17 cellular contexts compared by ENCODE assay signal in the genomic region with DNA sequence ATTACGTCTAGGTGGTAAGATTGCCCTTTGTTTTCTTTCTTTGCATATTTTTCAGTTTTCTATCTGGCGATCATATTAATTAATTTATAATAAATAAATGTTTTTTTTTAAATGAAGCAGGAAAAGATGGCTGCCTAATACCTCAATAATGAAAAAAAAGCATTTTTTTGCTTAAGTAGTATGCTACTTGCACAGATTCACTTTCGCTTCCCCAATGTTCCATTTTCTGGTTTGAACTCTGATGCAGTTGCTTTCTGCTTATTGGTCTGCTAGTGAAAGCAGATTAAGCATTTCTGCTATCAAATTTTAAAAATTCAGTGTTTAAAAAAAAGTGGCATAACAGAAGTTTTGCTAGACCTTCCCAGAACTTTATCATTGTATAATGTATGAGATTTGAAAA. TPM values are rescaled to one million over a fixed set of nuclear protein-coding genes. Genes with fewer than 3 reads are reported as not detected.
DNase-seq lines count a peak whose midpoint lies in the region; ATAC-seq, FAIRE-seq and TF ChIP-seq lines count a peak whose summit lies in the region.
"Had no signal": no experiment of that assay in that cellular context is flagged by ENCODE, and none has a peak within 500 bp of the region (broad histone marks: within the 10 kb centered on the region; RNA-seq: fewer than 3 reads in every experiment).

No MANE protein-coding gene starts in this region.

- H3K36me3 ChIP-seq in GM12878 (ENCODE audit: control insufficient read depth in 2 of 2, insufficient read depth in 2 of 2, low read length in 1 of 2): no peaks in the 10 kb centered on the region
- no peaks in the 10 kb centered on the region for H3K36me3 ChIP-seq in osteoblast (ENCODE audit: insufficient read depth, low read length)
- H3K36me3 ChIP-seq in prostate gland: no peaks in the 10 kb centered on the region
- H3K36me3 ChIP-seq: left ventricle myocardium inferior had no signal

- H3K27ac ChIP-seq in GM12878 (ENCODE audit: control insufficient read depth, insufficient read depth) (no peak overlapping the region), osteoblast (ENCODE audit: low read depth, low read length) (no peak overlapping the region), prostate gland (no peak overlapping the region)
- H3K27ac ChIP-seq: hepatocyte, left ventricle myocardium inferior, PC-9 had no signal

- FAIRE-seq in GM12878 (lab: Jason Lieb, UNC): no peak
- FAIRE-seq: GM19239 had no signal

- H3K27me3 ChIP-seq in GM12878 (replicated peaks in 1 of 2; ENCODE audit: control insufficient read depth in 2 of 2, insufficient read depth in 2 of 2, low read length in 1 of 2) (no peaks in the 10 kb centered on the region), osteoblast (ENCODE audit: insufficient read depth, low read length) (no peaks in the 10 kb centered on the region), prostate gland (replicated peaks; ENCODE audit: insufficient read depth) (no peaks in the 10 kb centered on the region)
- H3K27me3 ChIP-seq: hepatocyte had no signal

- H3K9me3 ChIP-seq in GM12878 (replicated peaks; ENCODE audit: control insufficient read depth, insufficient read depth, low read length) (no peaks in the 10 kb centered on the region; the same call in 2 of the 3 replicates), osteoblast (ENCODE audit: low read depth, low read length) (no peaks in the 10 kb centered on the region), prostate gland (no peaks in the 10 kb centered on the region)
- H3K9me3 ChIP-seq: left ventricle myocardium inferior had no signal

- no peak overlapping the region for H3K9ac ChIP-seq in GM12878 (ENCODE audit: control insufficient read depth, insufficient read depth, low read length)

- POLR2A ChIA-PET in GM12878 (lab: Charles Lee): no interaction called here

- H3K4me2 ChIP-seq in GM12878 (ENCODE audit: control insufficient read depth, insufficient read depth): 0 out of 2 replicates have a peak overlapping the region, but pooled peaks have one; percentile 9
- H3K4me2 ChIP-seq in osteoblast (ENCODE audit: insufficient read depth, low read length): no peak overlapping the region
- H3K4me2 ChIP-seq: hepatocyte, PC-9, smooth muscle cell had no signal

- SMC1A ChIA-PET in GM12878 (lab: Charles Lee; ENCODE audit: uncharacterized antibody, unreplicated experiment): no interaction called here

- H3K4me3 ChIP-seq in GM12878 (no peak overlapping the region), osteoblast (ENCODE audit: insufficient read depth, low read length) (no peak overlapping the region), prostate gland (no peak overlapping the region)
- H3K4me3 ChIP-seq: hepatocyte, left ventricle myocardium inferior, PC-9, smooth muscle cell had no signal

- BruUV-seq in GM12878 (replicated peaks; lab: Mats Ljungman, UMichigan): no TSS peak

- CTCF ChIA-PET in GM12878 (lab: Yijun Ruan, JAX): interaction anchor here (5.7 kb wide), 1 partner anchor 13 kb away, joined by 95 read pairs; a partner anchor contains a TSS

- H3K4me1 ChIP-seq in GM12878 (ENCODE audit: control insufficient read depth, insufficient read depth, low read length): peaks cover 6% of the 10 kb centered on the region
- no peaks in the 10 kb centered on the region for H3K4me1 ChIP-seq in osteoblast (ENCODE audit: insufficient read depth, low read length)
- H3K4me1 ChIP-seq in prostate gland (replicated peaks): no peaks in the 10 kb centered on the region
- H3K4me1 ChIP-seq: left ventricle myocardium inferior had no signal

- H4K20me1 ChIP-seq in GM12878 (ENCODE audit: control insufficient read depth, insufficient read depth) (no peaks in the 10 kb centered on the region), osteoblast (ENCODE audit: insufficient read depth, low read length) (no peaks in the 10 kb centered on the region)

- DNase-seq in GM12878 (ENCODE audit: low read depth, low spot score) (no peak), osteoblast (ENCODE audit: insufficient read length, low spot score, missing footprints) (no peak), middle frontal gyrus (ENCODE audit: extremely low spot score, low spot score) (no peak), prostate gland (ENCODE audit: low spot score) (no peak)
- DNase-seq: CD4-positive, CD25-positive, alpha-beta regulatory T cell; left ventricle myocardium inferior; NCI-H1105; NCI-H446; PC-9 had no signal

- TF ChIP-seq CTCF in GM12878 (IDR thresholded peaks at IDR 0.05 in 2 of 3, conservative IDR thresholded peaks at IDR 0.05 in 1 of 3; ENCODE audit: control insufficient read depth in 2 of 3, extremely low read depth in 1 of 3, insufficient read depth in 1 of 3, low read depth in 3 of 3, low read length in 3 of 3) (no peak), osteoblast (IDR thresholded peaks at IDR 0.05; ENCODE audit: extremely low read depth, low read depth, low read length) (no peak), prostate gland (IDR thresholded peaks at IDR 0.05) (no peak)

- in situ Hi-C loops in GM12878 (cut with MboI): no loop called here

- no peak for TF ChIP-seq RAD21 in GM12878 (IDR thresholded peaks at IDR 0.05; ENCODE audit: insufficient read depth, low read depth, low read length)

- H2AFZ ChIP-seq in GM12878 (ENCODE audit: control insufficient read depth, low read depth, low read length): peak overlapping the region; percentile 17
- no peak overlapping the region for H2AFZ ChIP-seq in osteoblast (ENCODE audit: low read length)
- H2AFZ ChIP-seq: hepatocyte, PC-9 had no signal

- intact Hi-C loops in GM12878 (cut with micrococcal nuclease; ENCODE audit: unreplicated experiment): no loop called here
- intact Hi-C loops in prostate gland (cut with DNase I): no loop called here

- H3K79me2 ChIP-seq in GM12878 (ENCODE audit: control insufficient read depth, insufficient read depth, low read length) (no peaks in the 10 kb centered on the region), osteoblast (ENCODE audit: insufficient read depth, low read length) (no peaks in the 10 kb centered on the region)
- H3K79me2 ChIP-seq: hepatocyte had no signal

- TF ChIP-seq EP300 in GM12878 (IDR thresholded peaks at IDR 0.05; ENCODE audit: borderline replicate concordance in 1 of 2, control insufficient read depth in 1 of 2, low read depth in 2 of 2, low read length in 2 of 2): no peak

- RAD21 ChIA-PET in GM12878 (lab: Charles Lee; ENCODE audit: unreplicated experiment): no interaction called here

- TF ChIP-seq POLR2A in GM12878 (IDR thresholded peaks at IDR 0.05; ENCODE audit: low read depth, low read length): no peak
- TF ChIP-seq POLR2A in prostate gland (IDR thresholded peaks at IDR 0.05): no peak

- 57% methylated on average over 3 of the region's 3 CpGs for WGBS in GM12878 (ENCODE audit: insufficient coverage, insufficient replicate concordance, low lambda C conversion rate, missing lambda C conversion rate)
- 86% methylated on average over 3 of the region's 3 CpGs for WGBS in prostate gland

- ATAC-seq in GM18870 (IDR thresholded peaks at IDR 0.05; ENCODE audit: unreplicated experiment) (peak; percentile 93), GM21526 (IDR thresholded peaks at IDR 0.05; ENCODE audit: low FRiP score, unreplicated experiment) (peak; percentile 88), HG03066 (IDR thresholded peaks at IDR 0.05; ENCODE audit: low read depth, unreplicated experiment) (peak; percentile 88), GM12878 (peak; percentile 85), HG03139 (IDR thresholded peaks at IDR 0.05; ENCODE audit: unreplicated experiment) (no peak)
- ATAC-seq: activated CD4-positive, CD25-positive, alpha-beta regulatory T cell treated with anti-CD3 and anti-CD28 coated beads, Interleukin-2, amount 50 U/mL, for 24 hours had no signal

TF ChIP-seq in GM12878, 131 proteins besides CTCF, POLR2A, EP300 and RAD21 (continues in another document):
- TF ChIP-seq, protein P1, sequence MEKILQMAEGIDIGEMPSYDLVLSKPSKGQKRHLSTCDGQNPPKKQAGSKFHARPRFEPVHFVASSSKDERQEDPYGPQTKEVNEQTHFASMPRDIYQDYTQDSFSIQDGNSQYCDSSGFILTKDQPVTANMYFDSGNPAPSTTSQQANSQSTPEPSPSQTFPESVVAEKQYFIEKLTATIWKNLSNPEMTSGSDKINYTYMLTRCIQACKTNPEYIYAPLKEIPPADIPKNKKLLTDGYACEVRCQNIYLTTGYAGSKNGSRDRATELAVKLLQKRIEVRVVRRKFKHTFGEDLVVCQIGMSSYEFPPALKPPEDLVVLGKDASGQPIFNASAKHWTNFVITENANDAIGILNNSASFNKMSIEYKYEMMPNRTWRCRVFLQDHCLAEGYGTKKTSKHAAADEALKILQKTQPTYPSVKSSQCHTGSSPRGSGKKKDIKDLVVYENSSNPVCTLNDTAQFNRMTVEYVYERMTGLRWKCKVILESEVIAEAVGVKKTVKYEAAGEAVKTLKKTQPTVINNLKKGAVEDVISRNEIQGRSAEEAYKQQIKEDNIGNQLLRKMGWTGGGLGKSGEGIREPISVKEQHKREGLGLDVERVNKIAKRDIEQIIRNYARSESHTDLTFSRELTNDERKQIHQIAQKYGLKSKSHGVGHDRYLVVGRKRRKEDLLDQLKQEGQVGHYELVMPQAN (conservative IDR thresholded peaks at IDR 0.05): no peak
- no peak for TF ChIP-seq ASH2L (IDR thresholded peaks at IDR 0.05; ENCODE audit: borderline replicate concordance, low read depth)
- TF ChIP-seq SPI1 (IDR thresholded peaks at IDR 0.05; ENCODE audit: borderline replicate concordance, insufficient read depth, low read depth, low read length): peak; percentile 48; the same call in 1 of the 2 replicates

RNA-seq across cellular contexts. Expression of a gene that starts 11.9 kb away (rescaled TPM):
- total RNA-seq in GM12878 (2013; cell fraction: nucleolus; rRNA removed): 23.3 and 28.2 TPM in 2 replicates
- total RNA-seq in GM12878 (2014; rRNA removed): 1.9 and 4.3 TPM in 2 replicates
- 2.9 and 3.0 TPM in 2 replicates for total RNA-seq in GM12878 (2014; rRNA removed; fragmentation: Illumina TruSeq; extraction: Trizol)
- total RNA-seq in GM12878 (2021): 3.3 and 3.7 TPM in 2 replicates
- 4.7 TPM for polyA plus RNA-seq in GM12878 (2011; ENCODE audit: low read depth)
- 5.2 and 5.4 TPM in 2 replicates for polyA plus RNA-seq in GM12878 (2011; rRNA removed)
- 2.1 and 3.1 TPM in 2 replicates for polyA plus RNA-seq in GM12878 (2011; cell fraction: cytosol; rRNA removed)
- polyA plus RNA-seq in GM12878 (2011; cell fraction: nucleus; rRNA removed): 2.1 and 2.4 TPM in 2 replicates
- 4.1 and 10.0 TPM in 2 replicates for polyA plus RNA-seq in GM12878 (2012)
- polyA plus RNA-seq in GM12878 (2014; fragmentation: Illumina TruSeq; extraction: Trizol): 4.2 and 6.7 TPM in 2 replicates
- 1 to 10 TPM; 2.3 to 3.0 TPM for polyA plus RNA-seq in GM12878 (2014; fragmentation: Nextera tagmentation; extraction: Ambion mirVana)
- 1.8 and 2.7 TPM in 2 replicates for polyA plus RNA-seq in GM12878 (2014; rRNA removed)
- 1 to 10 TPM; 4.7 to 5.0 TPM for polyA plus RNA-seq in GM12878 (2016; fragmentation: Nextera tagmentation; extraction: Ambion mirVana)
- 4.2 and 5.2 TPM in 2 replicates for polyA minus RNA-seq in GM12878 (2011; rRNA and poly(A)+ RNA removed)
- polyA minus RNA-seq in GM12878 (2011; cell fraction: cytosol; rRNA and poly(A)+ RNA removed): 0.53 and 3.0 TPM in 2 replicates
- polyA minus RNA-seq in GM12878 (2011; cell fraction: nucleus; rRNA and poly(A)+ RNA removed): 6.2 and 7.9 TPM in 2 replicates
- total RNA-seq in osteoblast: 1.4 and 2.7 TPM in 2 replicates
- 1 to 10 TPM; 2.0 to 4.3 TPM for total RNA-seq in prostate gland
